In genomic region chr3:65060904-65061303, GRCh38 we compare ENCODE assay signal across 23 cellular contexts.
"Had no signal": no experiment of that assay in that cellular context is flagged by ENCODE, and none has a peak within 500 bp of the region (broad histone marks: within the 10 kb centered on the region; RNA-seq: fewer than 3 reads in every experiment).

No MANE protein-coding gene starts in this region.

- H3K4me1 ChIP-seq: right lobe of liver, stomach, suprapubic skin, tibial nerve had no signal

- ATAC-seq: activated CD4-positive, alpha-beta T cell treated with anti-CD3 and anti-CD28 coated beads for 36 hours; activated naive CD8-positive, alpha-beta T cell treated with anti-CD3 and anti-CD28 coated beads, Interleukin-2, amount 50 U/mL, for 24 hours; esophagus mucosa; mucosa of descending colon; right lobe of liver; stimulated activated memory B cell treated with anti-CD40 and anti-IgM and Interleukin-4, amounts not matched to agents 10 μg/mL and 1 μg/mL and 100 μg/mL, for 72 hours had no signal

- H3K36me3 Mint-ChIP-seq: brain; naive B cell; stimulated activated memory B cell treated with anti-CD40 and anti-IgM and Interleukin-4, amounts not matched to agents 10 μg/mL and 1 μg/mL and 100 μg/mL, for 72 hours had no signal

- H3K27ac Mint-ChIP-seq: activated B cell treated with CpG ODN at 0.5 μM for 24 hours; activated CD4-positive, alpha-beta T cell treated with anti-CD3 and anti-CD28 coated beads for 36 hours; activated naive CD8-positive, alpha-beta T cell treated with anti-CD3 and anti-CD28 coated beads, Interleukin-2, amount 50 U/mL, for 24 hours; brain; naive B cell; stimulated activated memory B cell treated with anti-CD40 and anti-IgM and Interleukin-4, amounts not matched to agents 10 μg/mL and 1 μg/mL and 100 μg/mL, for 72 hours had no signal

- H3K36me3 ChIP-seq: right lobe of liver, stomach, suprapubic skin, tibial nerve had no signal

- H3K4me1 Mint-ChIP-seq: activated B cell treated with CpG ODN at 0.5 μM for 24 hours; activated CD4-positive, alpha-beta T cell treated with anti-CD3 and anti-CD28 coated beads for 36 hours; activated naive CD8-positive, alpha-beta T cell treated with anti-CD3 and anti-CD28 coated beads, Interleukin-2, amount 50 U/mL, for 24 hours; brain; naive B cell; stimulated activated memory B cell treated with anti-CD40 and anti-IgM and Interleukin-4, amounts not matched to agents 10 μg/mL and 1 μg/mL and 100 μg/mL, for 72 hours had no signal

- H3K27me3 ChIP-seq: right lobe of liver, stomach, suprapubic skin, tibial nerve had no signal

- H3K27ac ChIP-seq: right lobe of liver, stomach, suprapubic skin, tibial nerve had no signal

- H3K9me3 ChIP-seq: mucosa of descending colon, right lobe of liver, suprapubic skin had no signal

- H3K27me3 Mint-ChIP-seq: activated B cell treated with CpG ODN at 0.5 μM for 24 hours; activated CD4-positive, alpha-beta T cell treated with anti-CD3 and anti-CD28 coated beads for 36 hours; activated naive CD8-positive, alpha-beta T cell treated with anti-CD3 and anti-CD28 coated beads, Interleukin-2, amount 50 U/mL, for 24 hours; naive B cell; stimulated activated memory B cell treated with anti-CD40 and anti-IgM and Interleukin-4, amounts not matched to agents 10 μg/mL and 1 μg/mL and 100 μg/mL, for 72 hours had no signal

- DNase-seq: activated B cell treated with CpG ODN at 0.5 μM for 24 hours; activated CD4-positive, alpha-beta T cell treated with anti-CD3 and anti-CD28 coated beads for 36 hours; activated CD4-positive, alpha-beta T cell treated with anti-CD3 and anti-CD28 coated beads, Interleukin-2, amount 50 U/mL, for 48 hours; activated naive CD4-positive, alpha-beta T cell treated with anti-CD3 and anti-CD28 coated beads, Interleukin-2, amount 50 U/mL, for 16 hours; activated naive CD8-positive, alpha-beta T cell treated with anti-CD3 and anti-CD28 coated beads, Interleukin-2, amount 50 U/mL, for 24 hours; activated T-cell treated with anti-CD3 and anti-CD28 coated beads, Interleukin-2, amount 50 U/mL, for 48 hours; caudate nucleus; dermis blood vessel endothelial cell; effector CD8-positive, alpha-beta T cell; hypothalamus; mucosa of descending colon; naive B cell; occipital lobe; right lobe of liver; small intestine; stimulated activated CD4-positive, alpha-beta T cell treated with anti-CD3 and anti-CD28 coated beads, Interleukin-15, amount 100 ng/mL, for 24 hours; stomach; T1000 had no signal

- H3K4me3 Mint-ChIP-seq: activated B cell treated with CpG ODN at 0.5 μM for 24 hours; activated CD4-positive, alpha-beta T cell treated with anti-CD3 and anti-CD28 coated beads for 36 hours; activated naive CD8-positive, alpha-beta T cell treated with anti-CD3 and anti-CD28 coated beads, Interleukin-2, amount 50 U/mL, for 24 hours; brain; naive B cell; stimulated activated memory B cell treated with anti-CD40 and anti-IgM and Interleukin-4, amounts not matched to agents 10 μg/mL and 1 μg/mL and 100 μg/mL, for 72 hours had no signal

- H3K4me3 ChIP-seq: mucosa of descending colon, right lobe of liver, stomach, suprapubic skin, tibial nerve had no signal
